19 cellular contexts compared by ENCODE assay signal in genomic region chr17:63450551-63450950, GRCh38. TPM values are rescaled to one million over a fixed set of nuclear protein-coding genes. Genes with fewer than 3 reads are reported as not detected.
DNase-seq lines count a peak whose midpoint lies in the region; ATAC-seq lines count a peak whose summit lies in the region.
"Had no signal": no experiment of that assay in that cellular context is flagged by ENCODE, and none has a peak within 500 bp of the region (broad histone marks: within the 10 kb centered on the region; RNA-seq: fewer than 3 reads in every experiment).

No MANE protein-coding gene starts in this region.

- no peak for ATAC-seq in stimulated activated naive CD8-positive, alpha-beta T cell treated with anti-CD3 and anti-CD28 coated beads, Interleukin-15, Interleukin-2, amounts not matched to agents 100 U/mL and 50 U/mL, for 24 hours
- no peak for ATAC-seq in stimulated activated naive CD8-positive, alpha-beta T cell treated with anti-CD3 and anti-CD28 coated beads, Interleukin-15, amount 100 ng/mL, for 72 hours
- no peak for ATAC-seq in HG02973 (IDR thresholded peaks at IDR 0.05; ENCODE audit: unreplicated experiment)
- ATAC-seq: gastroesophageal sphincter; stimulated activated naive B cell treated with anti-CD40 and anti-IgM and Interleukin-4, amounts not matched to agents 10 μg/mL and 1 μg/mL and 100 μg/mL, for 72 hours had no signal

- no peaks in the 10 kb centered on the region for H3K9me3 Mint-ChIP-seq in stimulated activated naive CD8-positive, alpha-beta T cell treated with anti-CD3 and anti-CD28 coated beads, Interleukin-15, amount 100 ng/mL, for 72 hours
- H3K9me3 Mint-ChIP-seq: mesothelial cell of epicardium; stimulated activated naive B cell treated with anti-CD40 and anti-IgM and Interleukin-4, amounts not matched to agents 10 μg/mL and 1 μg/mL and 100 μg/mL, for 72 hours had no signal

- peak overlapping the region in 1 of 2 donors; percentile 77 for H3K27ac Mint-ChIP-seq in stimulated activated naive CD8-positive, alpha-beta T cell treated with anti-CD3 and anti-CD28 coated beads, Interleukin-15, amount 100 ng/mL, for 72 hours
- H3K27ac Mint-ChIP-seq: mesothelial cell of epicardium; stimulated activated naive B cell treated with anti-CD40 and anti-IgM and Interleukin-4, amounts not matched to agents 10 μg/mL and 1 μg/mL and 100 μg/mL, for 72 hours had no signal

- H3K4me3 Mint-ChIP-seq in stimulated activated naive CD8-positive, alpha-beta T cell treated with anti-CD3 and anti-CD28 coated beads, Interleukin-15, amount 100 ng/mL, for 72 hours = no peak overlapping the region
- H3K4me3 Mint-ChIP-seq: mesothelial cell of epicardium; stimulated activated naive B cell treated with anti-CD40 and anti-IgM and Interleukin-4, amounts not matched to agents 10 μg/mL and 1 μg/mL and 100 μg/mL, for 72 hours had no signal

- peak; percentile 31 for DNase-seq in stimulated activated naive CD8-positive, alpha-beta T cell treated with anti-CD3 and anti-CD28 coated beads, Interleukin-15, Interleukin-2, amounts not matched to agents 100 U/mL and 50 U/mL, for 24 hours
- DNase-seq in stimulated activated naive CD8-positive, alpha-beta T cell treated with anti-CD3 and anti-CD28 coated beads, Interleukin-15, amount 100 ng/mL, for 72 hours = no peak
- DNase-seq in M059J (ENCODE audit: low read depth) (peak; percentile 73), dermis blood vessel endothelial cell (peak; percentile 94), NCI-H526 (lab: John Stamatoyannopoulos, UW) (no peak)
- no peak for DNase-seq in activated effector memory CD4-positive, alpha-beta T cell treated with Interleukin-2 at 50 U/mL for 16 hours
- DNase-seq: activated CD4-positive, alpha-beta T cell treated with anti-CD3 and anti-CD28 coated beads for 48 hours; anterior cingulate cortex; C1 segment of cervical spinal cord; DMS79; HCEC 1CT; Karpas-422; NCI-H2029 treated with DMSO at 0.1 percent for 48 hours; SIG-M5; stimulated activated naive B cell treated with anti-CD40 and anti-IgM and Interleukin-4, amounts not matched to agents 10 μg/mL and 1 μg/mL and 100 μg/mL, for 72 hours; T-helper 9 cell had no signal

- H3K4me1 Mint-ChIP-seq in stimulated activated naive CD8-positive, alpha-beta T cell treated with anti-CD3 and anti-CD28 coated beads, Interleukin-15, amount 100 ng/mL, for 72 hours = peaks cover 32% of the 10 kb centered on the region

- peaks cover 25% of the 10 kb centered on the region for H3K27me3 Mint-ChIP-seq in stimulated activated naive CD8-positive, alpha-beta T cell treated with anti-CD3 and anti-CD28 coated beads, Interleukin-15, amount 100 ng/mL, for 72 hours

RNA-seq across cellular contexts. Expression of gene CYB561, which starts 4.4 kb away (rescaled TPM):
- total RNA-seq in M059J (2014; rRNA removed; shearing (Covaris generic)) = 34.2 and 36.1 TPM in 2 replicates
- total RNA-seq in dermis blood vessel endothelial cell = 33.4 and 35.9 TPM in 2 replicates

RNA-seq across cellular contexts. Expression of gene ACE, which starts 26.3 kb away (rescaled TPM):
- total RNA-seq in M059J (2014; rRNA removed; shearing (Covaris generic)) = 1.3 and 2.1 TPM in 2 replicates
- total RNA-seq in dermis blood vessel endothelial cell = 155 and 366 TPM in 2 replicates

Comparison
In these comparisons a context has a peak if more than half of its experiments do, and no peak if none do; other contexts are left out.
1. DNase-seq: peak in stimulated activated naive CD8-positive, alpha-beta T cell treated with anti-CD3 and anti-CD28 coated beads, Interleukin-15, Interleukin-2, amounts not matched to agents 100 U/mL and 50 U/mL, for 24 hours (single experiment), M059J (single experiment) and dermis blood vessel endothelial cell (single experiment); none in stimulated activated naive CD8-positive, alpha-beta T cell treated with anti-CD3 and anti-CD28 coated beads, Interleukin-15, amount 100 ng/mL, for 72 hours (0 of 2), NCI-H526 (0 of 2) and activated effector memory CD4-positive, alpha-beta T cell treated with Interleukin-2 at 50 U/mL for 16 hours (single experiment).
2. RNA of gene ACE, which starts 26.3 kb away (total RNA-seq): 155 to 366 TPM in dermis blood vessel endothelial cell; 1.3 to 2.1 TPM in M059J; every median in the first group is over 10 times any median in the second.